In the genomic region with DNA sequence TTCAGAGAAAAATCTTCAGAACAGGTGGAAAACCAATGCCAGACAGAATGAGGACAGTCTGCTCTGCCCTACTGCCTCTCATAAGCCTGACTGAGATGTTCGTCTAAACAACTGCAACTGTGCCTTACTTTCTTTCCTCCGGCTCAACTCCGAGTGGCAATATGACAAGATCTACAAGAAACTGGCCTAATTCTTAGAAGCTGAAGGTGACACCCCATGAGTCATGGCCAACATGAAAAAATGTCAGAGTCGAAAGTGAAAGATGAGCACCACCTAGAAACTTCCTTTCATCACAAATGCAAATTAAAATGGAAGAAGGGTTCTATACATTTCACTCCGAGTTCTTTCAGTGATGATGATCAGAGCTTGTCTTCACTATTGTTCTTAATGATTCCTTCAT, we compare ENCODE assay signal across 1 cellular context.
TF ChIP-seq lines count a peak whose summit lies in the region.

No MANE protein-coding gene starts in this region.

TF ChIP-seq in IMR-90, 13 proteins besides CTCF, POLR2A, EP300 and RAD21:
- TF ChIP-seq MAZ (IDR thresholded peaks at IDR 0.05; ENCODE audit: borderline replicate concordance, low read depth, low read length) (no peak), RCOR1 (IDR thresholded peaks at IDR 0.05; ENCODE audit: insufficient replicate concordance, low read length) (no peak), CEBPB (IDR thresholded peaks at IDR 0.05; ENCODE audit: low read depth, low read length) (no peak), NFE2L2 (IDR thresholded peaks at IDR 0.05; ENCODE audit: low read depth, low read length) (no peak), CHD1 (IDR thresholded peaks at IDR 0.05; ENCODE audit: low read depth, low read length) (no peak), MAFK (IDR thresholded peaks at IDR 0.05; ENCODE audit: low read depth, low read length) (no peak), RFX5 (IDR thresholded peaks at IDR 0.05; ENCODE audit: low read depth, low read length) (no peak), SMC3 (IDR thresholded peaks at IDR 0.05; ENCODE audit: low read depth, low read length) (no peak), BHLHE40 (IDR thresholded peaks at IDR 0.05; ENCODE audit: low read depth, low read length) (no peak), MXI1 (IDR thresholded peaks at IDR 0.05; ENCODE audit: borderline replicate concordance, low read depth, low read length) (no peak), FOS (IDR thresholded peaks at IDR 0.05; ENCODE audit: low read depth, low read length) (no peak)
- TF ChIP-seq, protein P1, sequence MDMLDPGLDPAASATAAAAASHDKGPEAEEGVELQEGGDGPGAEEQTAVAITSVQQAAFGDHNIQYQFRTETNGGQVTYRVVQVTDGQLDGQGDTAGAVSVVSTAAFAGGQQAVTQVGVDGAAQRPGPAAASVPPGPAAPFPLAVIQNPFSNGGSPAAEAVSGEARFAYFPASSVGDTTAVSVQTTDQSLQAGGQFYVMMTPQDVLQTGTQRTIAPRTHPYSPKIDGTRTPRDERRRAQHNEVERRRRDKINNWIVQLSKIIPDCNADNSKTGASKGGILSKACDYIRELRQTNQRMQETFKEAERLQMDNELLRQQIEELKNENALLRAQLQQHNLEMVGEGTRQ (IDR thresholded peaks at IDR 0.05; ENCODE audit: low read depth, low read length), result no peak
- TF ChIP-seq, protein P2, sequence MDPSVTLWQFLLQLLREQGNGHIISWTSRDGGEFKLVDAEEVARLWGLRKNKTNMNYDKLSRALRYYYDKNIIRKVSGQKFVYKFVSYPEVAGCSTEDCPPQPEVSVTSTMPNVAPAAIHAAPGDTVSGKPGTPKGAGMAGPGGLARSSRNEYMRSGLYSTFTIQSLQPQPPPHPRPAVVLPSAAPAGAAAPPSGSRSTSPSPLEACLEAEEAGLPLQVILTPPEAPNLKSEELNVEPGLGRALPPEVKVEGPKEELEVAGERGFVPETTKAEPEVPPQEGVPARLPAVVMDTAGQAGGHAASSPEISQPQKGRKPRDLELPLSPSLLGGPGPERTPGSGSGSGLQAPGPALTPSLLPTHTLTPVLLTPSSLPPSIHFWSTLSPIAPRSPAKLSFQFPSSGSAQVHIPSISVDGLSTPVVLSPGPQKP (IDR thresholded peaks at IDR 0.05; ENCODE audit: borderline replicate concordance, low read depth, low read length), result no peak
